21 cellular contexts compared by ENCODE assay signal in genomic region chr7:24384362-24385030, GRCh38.
DNase-seq lines count a peak whose midpoint lies in the region; ATAC-seq and TF ChIP-seq lines count a peak whose summit lies in the region.
"Had no signal": no experiment of that assay in that cellular context is flagged by ENCODE, and none has a peak within 500 bp of the region (broad histone marks: within the 10 kb centered on the region; RNA-seq: fewer than 3 reads in every experiment).

No MANE protein-coding gene starts in this region.

- H3K9me3 ChIP-seq in Caco-2 (no peaks in the 10 kb centered on the region), osteoblast (ENCODE audit: low read depth, low read length) (no peaks in the 10 kb centered on the region)
- H3K9me3 ChIP-seq: gastroesophageal sphincter had no signal

- H3K36me3 ChIP-seq in Caco-2 (ENCODE audit: control insufficient read depth, insufficient read depth, low read length), result no peaks in the 10 kb centered on the region
- H3K36me3 ChIP-seq in osteoblast (ENCODE audit: insufficient read depth, low read length), result no peaks in the 10 kb centered on the region
- H3K36me3 ChIP-seq: gastroesophageal sphincter had no signal

- H3K27me3 ChIP-seq in Caco-2 (replicated peaks; ENCODE audit: control insufficient read depth, insufficient read depth, low read length), result no peaks in the 10 kb centered on the region
- H3K27me3 ChIP-seq in osteoblast (ENCODE audit: insufficient read depth, low read length), result no peaks in the 10 kb centered on the region
- H3K27me3 ChIP-seq: gastroesophageal sphincter had no signal

- no peaks in the 10 kb centered on the region for H3K9me3 Mint-ChIP-seq in activated naive CD8-positive, alpha-beta T cell treated with anti-CD3 and anti-CD28 coated beads, Interleukin-2, amount 10 ng/mL, durations not matched to agents 7 days and 5 days
- H3K9me3 Mint-ChIP-seq in activated naive CD8-positive, alpha-beta T cell treated with anti-CD3 and anti-CD28 coated beads for 36 hours, result no peaks in the 10 kb centered on the region
- no peaks in the 10 kb centered on the region for H3K9me3 Mint-ChIP-seq in activated T-helper 2 cell treated with anti-CD3 and anti-CD28 coated beads, Interferon-gamma antibody, Interleukin-2, Interleukin-4, amounts not matched to agents 10 μg/mL and 5 μg/mL and 100 μg/mL, durations not matched to agents 14 hours and 24 hours and 36 hours
- no peaks in the 10 kb centered on the region for H3K9me3 Mint-ChIP-seq in Caco-2 (ENCODE audit: unreplicated experiment)
- H3K9me3 Mint-ChIP-seq: activated CD4-positive, alpha-beta T cell treated with anti-CD3 and anti-CD28 coated beads, Interleukin-2, amount 10 ng/mL, durations not matched to agents 24 days and 14 days; activated naive CD4-positive, alpha-beta T cell treated with anti-CD3 and anti-CD28 coated beads, Interleukin-2, amount 50 U/mL, for 72 hours; CD4-positive, alpha-beta T cell had no signal

- TF ChIP-seq CTCF in Caco-2 (IDR thresholded peaks at IDR 0.05; ENCODE audit: insufficient read depth in 1 of 2, low read depth in 1 of 2, low read length in 1 of 2, severe bottlenecking in 1 of 2, unreplicated experiment in 1 of 2) (no peak), osteoblast (IDR thresholded peaks at IDR 0.05; ENCODE audit: extremely low read depth, low read depth, low read length) (no peak)

- H3K4me1 Mint-ChIP-seq in activated naive CD8-positive, alpha-beta T cell treated with anti-CD3 and anti-CD28 coated beads, Interleukin-2, amount 10 ng/mL, durations not matched to agents 7 days and 5 days, result no peaks in the 10 kb centered on the region
- peaks cover 2% of the 10 kb centered on the region for H3K4me1 Mint-ChIP-seq in activated naive CD8-positive, alpha-beta T cell treated with anti-CD3 and anti-CD28 coated beads for 36 hours
- no peaks in the 10 kb centered on the region for H3K4me1 Mint-ChIP-seq in activated T-helper 2 cell treated with anti-CD3 and anti-CD28 coated beads, Interferon-gamma antibody, Interleukin-2, Interleukin-4, amounts not matched to agents 10 μg/mL and 5 μg/mL and 100 μg/mL, durations not matched to agents 14 hours and 24 hours and 36 hours (ENCODE audit: low read depth)
- no peaks in the 10 kb centered on the region for H3K4me1 Mint-ChIP-seq in Caco-2 (ENCODE audit: low read depth, unreplicated experiment)
- H3K4me1 Mint-ChIP-seq: activated CD4-positive, alpha-beta T cell treated with anti-CD3 and anti-CD28 coated beads, Interleukin-2, amount 10 ng/mL, durations not matched to agents 24 days and 14 days had no signal

- H3K36me3 Mint-ChIP-seq in activated naive CD8-positive, alpha-beta T cell treated with anti-CD3 and anti-CD28 coated beads, Interleukin-2, amount 10 ng/mL, durations not matched to agents 7 days and 5 days, result no peaks in the 10 kb centered on the region
- H3K36me3 Mint-ChIP-seq in activated naive CD8-positive, alpha-beta T cell treated with anti-CD3 and anti-CD28 coated beads for 36 hours, result peaks cover 1% of the 10 kb centered on the region
- H3K36me3 Mint-ChIP-seq in activated T-helper 2 cell treated with anti-CD3 and anti-CD28 coated beads, Interferon-gamma antibody, Interleukin-2, Interleukin-4, amounts not matched to agents 10 μg/mL and 5 μg/mL and 100 μg/mL, durations not matched to agents 14 hours and 24 hours and 36 hours (ENCODE audit: low read depth), result no peaks in the 10 kb centered on the region
- H3K36me3 Mint-ChIP-seq in Caco-2 (ENCODE audit: insufficient read depth, unreplicated experiment), result no peaks in the 10 kb centered on the region
- H3K36me3 Mint-ChIP-seq: activated naive CD4-positive, alpha-beta T cell treated with anti-CD3 and anti-CD28 coated beads, Interleukin-2, amount 50 U/mL, for 72 hours; type B pancreatic cell had no signal

- H3K27ac Mint-ChIP-seq in activated naive CD8-positive, alpha-beta T cell treated with anti-CD3 and anti-CD28 coated beads, Interleukin-2, amount 10 ng/mL, durations not matched to agents 7 days and 5 days, result no peak overlapping the region
- no peak overlapping the region for H3K27ac Mint-ChIP-seq in activated naive CD8-positive, alpha-beta T cell treated with anti-CD3 and anti-CD28 coated beads for 36 hours
- no peak overlapping the region for H3K27ac Mint-ChIP-seq in activated T-helper 2 cell treated with anti-CD3 and anti-CD28 coated beads, Interferon-gamma antibody, Interleukin-2, Interleukin-4, amounts not matched to agents 10 μg/mL and 5 μg/mL and 100 μg/mL, durations not matched to agents 14 hours and 24 hours and 36 hours
- no peak overlapping the region for H3K27ac Mint-ChIP-seq in Caco-2 (ENCODE audit: unreplicated experiment)
- H3K27ac Mint-ChIP-seq: activated CD4-positive, alpha-beta T cell treated with anti-CD3 and anti-CD28 coated beads, Interleukin-2, amount 10 ng/mL, durations not matched to agents 24 days and 14 days; activated naive CD4-positive, alpha-beta T cell treated with anti-CD3 and anti-CD28 coated beads, Interleukin-2, amount 50 U/mL, for 72 hours; CD4-positive, alpha-beta T cell; type B pancreatic cell had no signal

- intact Hi-C loops in activated T-helper 2 cell treated with anti-CD3 and anti-CD28 coated beads, Interferon-gamma antibody, Interleukin-2, Interleukin-4, amounts not matched to agents 10 μg/mL and 5 μg/mL and 100 μg/mL, durations not matched to agents 14 hours and 24 hours and 36 hours (cut with micrococcal nuclease), result loop anchor here (2.0 to 10.0 kb wide), 2 partner anchors 94 to 520 kb away; no protein-coding TSS in a partner anchor
- intact Hi-C loops in Caco-2 (cut with micrococcal nuclease; ENCODE audit: unreplicated experiment), result loop anchor here (5.0 kb wide), 1 partner anchor 203 kb away; no protein-coding TSS in a partner anchor

- POLR2A ChIA-PET in activated naive CD8-positive, alpha-beta T cell treated with anti-CD3 and anti-CD28 coated beads, Interleukin-2, amount 10 ng/mL, durations not matched to agents 7 days and 5 days (lab: Charles Lee), result no interaction called here
- POLR2A ChIA-PET in Caco-2 (lab: Charles Lee), result no interaction called here

- BruUV-seq in Caco-2 (replicated peaks; lab: Mats Ljungman, UMichigan), result no TSS peak

- peak; percentile 52 for ATAC-seq in activated naive CD8-positive, alpha-beta T cell treated with anti-CD3 and anti-CD28 coated beads, Interleukin-2, amount 10 ng/mL, durations not matched to agents 7 days and 5 days (ENCODE audit: low read depth)
- ATAC-seq in GM21526 (IDR thresholded peaks at IDR 0.05; ENCODE audit: low FRiP score, unreplicated experiment) (peak; percentile 57), HG03196 (IDR thresholded peaks at IDR 0.05; ENCODE audit: unreplicated experiment) (peak; percentile 55), HG03139 (IDR thresholded peaks at IDR 0.05; ENCODE audit: unreplicated experiment) (no peak)
- ATAC-seq: activated naive CD4-positive, alpha-beta T cell treated with anti-CD3 and anti-CD28 coated beads, Interleukin-2, amount 50 U/mL, for 72 hours; gastroesophageal sphincter; left colon had no signal

- peaks cover 9% of the 10 kb centered on the region for H3K27me3 Mint-ChIP-seq in activated naive CD8-positive, alpha-beta T cell treated with anti-CD3 and anti-CD28 coated beads, Interleukin-2, amount 10 ng/mL, durations not matched to agents 7 days and 5 days
- H3K27me3 Mint-ChIP-seq in activated naive CD8-positive, alpha-beta T cell treated with anti-CD3 and anti-CD28 coated beads for 36 hours, result no peaks in the 10 kb centered on the region
- peaks cover 17% of the 10 kb centered on the region for H3K27me3 Mint-ChIP-seq in activated T-helper 2 cell treated with anti-CD3 and anti-CD28 coated beads, Interferon-gamma antibody, Interleukin-2, Interleukin-4, amounts not matched to agents 10 μg/mL and 5 μg/mL and 100 μg/mL, durations not matched to agents 14 hours and 24 hours and 36 hours (ENCODE audit: low read depth)
- peaks cover 5% of the 10 kb centered on the region for H3K27me3 Mint-ChIP-seq in Caco-2 (ENCODE audit: insufficient read depth, unreplicated experiment)
- H3K27me3 Mint-ChIP-seq: CD4-positive, alpha-beta T cell; type B pancreatic cell had no signal

- no peak overlapping the region for H3K4me3 Mint-ChIP-seq in activated naive CD8-positive, alpha-beta T cell treated with anti-CD3 and anti-CD28 coated beads, Interleukin-2, amount 10 ng/mL, durations not matched to agents 7 days and 5 days
- H3K4me3 Mint-ChIP-seq in activated naive CD8-positive, alpha-beta T cell treated with anti-CD3 and anti-CD28 coated beads for 36 hours, result no peak overlapping the region
- no peak overlapping the region for H3K4me3 Mint-ChIP-seq in activated T-helper 2 cell treated with anti-CD3 and anti-CD28 coated beads, Interferon-gamma antibody, Interleukin-2, Interleukin-4, amounts not matched to agents 10 μg/mL and 5 μg/mL and 100 μg/mL, durations not matched to agents 14 hours and 24 hours and 36 hours (ENCODE audit: low read depth)
- H3K4me3 Mint-ChIP-seq in Caco-2 (ENCODE audit: unreplicated experiment), result no peak overlapping the region
- H3K4me3 Mint-ChIP-seq: activated CD4-positive, alpha-beta T cell treated with anti-CD3 and anti-CD28 coated beads, Interleukin-2, amount 10 ng/mL, durations not matched to agents 24 days and 14 days; CD4-positive, alpha-beta T cell; type B pancreatic cell had no signal

- H3K4me3 ChIP-seq in Caco-2 (ENCODE audit: low read depth, low read length) (no peak overlapping the region), osteoblast (ENCODE audit: insufficient read depth, low read length) (no peak overlapping the region)
- H3K4me3 ChIP-seq: gastroesophageal sphincter had no signal

- H3K4me2 ChIP-seq in osteoblast (ENCODE audit: insufficient read depth, low read length), result no peak overlapping the region

- H3K79me2 ChIP-seq in osteoblast (ENCODE audit: insufficient read depth, low read length), result no peaks in the 10 kb centered on the region

- no peaks in the 10 kb centered on the region for H4K20me1 ChIP-seq in osteoblast (ENCODE audit: insufficient read depth, low read length)

- H2AFZ ChIP-seq in osteoblast (ENCODE audit: low read length), result no peak overlapping the region

- H3K27ac ChIP-seq in osteoblast (ENCODE audit: low read depth, low read length), result no peak overlapping the region
- H3K27ac ChIP-seq: gastroesophageal sphincter had no signal

- DNase-seq in activated naive CD8-positive, alpha-beta T cell treated with anti-CD3 and anti-CD28 coated beads, Interleukin-2, amount 10 ng/mL, durations not matched to agents 7 days and 5 days, result no peak
- DNase-seq in activated naive CD8-positive, alpha-beta T cell treated with anti-CD3 and anti-CD28 coated beads for 36 hours, result no peak
- DNase-seq in activated T-helper 2 cell treated with anti-CD3 and anti-CD28 coated beads, Interferon-gamma antibody, Interleukin-2, Interleukin-4, amounts not matched to agents 10 μg/mL and 5 μg/mL and 100 μg/mL, durations not matched to agents 14 hours and 24 hours and 36 hours (ENCODE audit: low spot score), result no peak
- no peak for DNase-seq in Caco-2
- DNase-seq in osteoblast (ENCODE audit: insufficient read length, low spot score, missing footprints), result no peak
- DNase-seq: ACHN; activated CD4-positive, alpha-beta T cell treated with anti-CD3 and anti-CD28 coated beads, Interleukin-2, amount 10 ng/mL, durations not matched to agents 24 days and 14 days; activated T-cell treated with anti-CD3 and anti-CD28 coated beads, Interleukin-2, amount 50 U/mL, for 1 hour; CD4-positive, alpha-beta T cell; left colon; NCI-H1417; NK-92 treated with Interleukin-12 subunit alpha and Interleukin-12 subunit beta, amount 100 ng/mL, for 24 hours; retina; stimulated activated CD4-positive, alpha-beta T cell treated with anti-CD3 and anti-CD28 coated beads, Interleukin-15, amount 100 ng/mL, for 24 hours; stimulated activated naive CD4-positive, alpha-beta T cell had no signal

- CTCF ChIA-PET in Caco-2 (lab: Charles Lee), result no interaction called here

- H3K4me1 ChIP-seq in Caco-2 (no peaks in the 10 kb centered on the region), osteoblast (ENCODE audit: insufficient read depth, low read length) (no peaks in the 10 kb centered on the region)
- H3K4me1 ChIP-seq: gastroesophageal sphincter had no signal
